Comparison of ENCODE assay signal across 31 cellular contexts in genomic region chr4:170748975-170749374, GRCh38.
"Had no signal": no experiment of that assay in that cellular context is flagged by ENCODE, and none has a peak within 500 bp of the region (broad histone marks: within the 10 kb centered on the region; RNA-seq: fewer than 3 reads in every experiment).

No MANE protein-coding gene starts in this region.

- ATAC-seq: Panc1, Right ventricle myocardium inferior, SK-N-SH treated with all-trans-retinoic acid at 6 μM for 48 hours had no signal

- H2AFZ ChIP-seq: PC-9 had no signal

- FAIRE-seq: RCC 7860 had no signal

- H3K27me3 ChIP-seq: SJCRH30 had no signal

- H3K27ac ChIP-seq: KMS-11, PC-9, RWPE1, SJCRH30, SK-N-MC had no signal

- H3K9me3 ChIP-seq: SJCRH30 had no signal

- H3K4me1 ChIP-seq: SJCRH30 had no signal

- H3K4me3 ChIP-seq: PC-9, SJCRH30, SK-N-MC had no signal

- H3K4me2 ChIP-seq: KMS-11, PC-9 had no signal

- H3K36me3 ChIP-seq: SJCRH30 had no signal

- DNase-seq: Karpas-422, MM.1S, MV-4-11, NCI-H1092, NCI-H1105, NCI-H1417 treated with DMSO at 0.1 percent for 48 hours, NCI-H1436 treated with DMSO at 0.1 percent for 48 hours, NCI-H1694 treated with DMSO at 0.1 percent for 48 hours, NCI-H187 treated with DMSO at 0.1 percent for 48 hours, NCI-H2029, NCI-H2081, NCI-H2171 treated with DMSO at 0.1 percent for 48 hours, NCI-H226, NCI-H446 treated with DMSO at 0.1 percent for 48 hours, NCI-H510A, NCI-H524, NCI-H526, NCI-H69, NCI-H748 treated with DMSO at 0.1 percent for 48 hours, NCI-H82, PC-9, SHP77, SIG-M5, SJCRH30 had no signal

- H3K9ac ChIP-seq: KMS-11 had no signal
